1 cellular context compared by ENCODE assay signal in genomic region chr4:178836865-178837264, GRCh38.
TF ChIP-seq lines count a peak whose summit lies in the region.

No MANE protein-coding gene starts in this region.

TF ChIP-seq in A549, 52 proteins besides CTCF, POLR2A, EP300 and RAD21 (continued from another document):
- TF ChIP-seq, protein P1, sequence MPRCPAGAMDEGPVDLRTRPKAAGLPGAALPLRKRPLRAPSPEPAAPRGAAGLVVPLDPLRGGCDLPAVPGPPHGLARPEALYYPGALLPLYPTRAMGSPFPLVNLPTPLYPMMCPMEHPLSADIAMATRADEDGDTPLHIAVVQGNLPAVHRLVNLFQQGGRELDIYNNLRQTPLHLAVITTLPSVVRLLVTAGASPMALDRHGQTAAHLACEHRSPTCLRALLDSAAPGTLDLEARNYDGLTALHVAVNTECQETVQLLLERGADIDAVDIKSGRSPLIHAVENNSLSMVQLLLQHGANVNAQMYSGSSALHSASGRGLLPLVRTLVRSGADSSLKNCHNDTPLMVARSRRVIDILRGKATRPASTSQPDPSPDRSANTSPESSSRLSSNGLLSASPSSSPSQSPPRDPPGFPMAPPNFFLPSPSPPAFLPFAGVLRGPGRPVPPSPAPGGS (IDR thresholded peaks at IDR 0.05) = no peak
- no peak for TF ChIP-seq BHLHE40 (IDR thresholded peaks at IDR 0.05; ENCODE audit: low read depth, low read length)
- no peak for TF ChIP-seq PHF8 (IDR thresholded peaks at IDR 0.05; ENCODE audit: borderline replicate concordance, low read depth)
- TF ChIP-seq, protein P2, sequence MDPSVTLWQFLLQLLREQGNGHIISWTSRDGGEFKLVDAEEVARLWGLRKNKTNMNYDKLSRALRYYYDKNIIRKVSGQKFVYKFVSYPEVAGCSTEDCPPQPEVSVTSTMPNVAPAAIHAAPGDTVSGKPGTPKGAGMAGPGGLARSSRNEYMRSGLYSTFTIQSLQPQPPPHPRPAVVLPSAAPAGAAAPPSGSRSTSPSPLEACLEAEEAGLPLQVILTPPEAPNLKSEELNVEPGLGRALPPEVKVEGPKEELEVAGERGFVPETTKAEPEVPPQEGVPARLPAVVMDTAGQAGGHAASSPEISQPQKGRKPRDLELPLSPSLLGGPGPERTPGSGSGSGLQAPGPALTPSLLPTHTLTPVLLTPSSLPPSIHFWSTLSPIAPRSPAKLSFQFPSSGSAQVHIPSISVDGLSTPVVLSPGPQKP (IDR thresholded peaks at IDR 0.05; ENCODE audit: low read depth, low read length) = no peak
- no peak for TF ChIP-seq CHD4 (IDR thresholded peaks at IDR 0.05; ENCODE audit: borderline replicate concordance)
TF ChIP-seq in A549: peak in this region for 1.
